Comparison of ENCODE assay signal across 8 cellular contexts in the genomic region with DNA sequence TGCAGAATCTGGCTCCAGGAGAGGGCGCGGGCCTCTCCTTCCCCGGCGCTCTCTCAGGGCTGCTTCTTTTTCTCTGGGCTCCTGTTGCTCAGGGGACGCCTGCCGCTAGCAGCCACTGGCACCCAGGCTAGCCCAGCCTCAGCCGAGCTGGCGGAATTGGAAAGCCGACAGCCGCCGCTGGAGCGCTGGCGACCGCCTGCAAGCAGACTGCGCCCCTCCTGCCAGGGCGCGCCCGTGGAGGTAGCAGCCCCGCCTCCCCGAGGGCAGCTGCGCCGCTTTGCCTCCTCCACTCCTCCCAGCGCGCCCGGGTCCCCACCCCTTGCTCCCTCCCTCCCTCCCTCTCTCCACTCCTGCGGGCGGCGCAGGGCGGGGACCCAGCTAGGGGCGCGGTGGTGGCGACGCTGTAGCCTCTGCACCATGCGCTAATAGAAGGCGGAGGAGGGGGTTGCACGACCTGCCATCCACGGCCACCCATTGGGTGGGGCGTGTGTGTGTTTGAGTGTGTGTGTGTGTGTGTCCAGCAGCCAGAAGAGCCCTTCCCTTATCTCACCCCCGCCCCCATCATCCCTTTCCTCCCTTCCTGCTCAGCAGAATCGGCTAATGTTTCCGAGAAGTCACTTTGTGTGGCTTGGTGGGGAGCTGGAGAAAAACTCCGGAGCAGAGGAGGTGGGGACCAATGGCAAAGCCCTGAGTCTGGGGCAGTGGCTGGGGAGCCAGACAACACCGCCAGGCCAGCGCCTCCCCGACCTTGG. TPM values are rescaled to one million over a fixed set of nuclear protein-coding genes. Genes with fewer than 3 reads are reported as not detected.
DNase-seq lines count a peak whose midpoint lies in the region; ATAC-seq, FAIRE-seq and TF ChIP-seq lines count a peak whose summit lies in the region.

Gene SCN9A (minus strand): TSS at position 209 of the 752 bp plus-strand sequence. CDS start 64,188 bp downstream, outside the sequence.

- H3K4me1 ChIP-seq in right atrium auricular region (peaks cover 0 to 17% of the 10 kb centered on the region in 2 donors), pancreas (peaks cover 4 to 10% (median 6%) of the 10 kb centered on the region in 3 donors)

- peak; percentile 40 for ATAC-seq in GM18858 (IDR thresholded peaks at IDR 0.05; ENCODE audit: unreplicated experiment)
- peak; percentile 68 for ATAC-seq in HG03442 (IDR thresholded peaks at IDR 0.05; ENCODE audit: unreplicated experiment)
- peak; percentile 94 to 98 (median 96) for ATAC-seq in pancreas
- no peak for ATAC-seq in GM18861 (IDR thresholded peaks at IDR 0.05; ENCODE audit: unreplicated experiment)

- H3K9me3 ChIP-seq in right atrium auricular region (no peaks in the 10 kb centered on the region), pancreas (no peaks in the 10 kb centered on the region)

- TF ChIP-seq CTCF in right atrium auricular region (IDR thresholded peaks at IDR 0.05) (no peak), pancreas (IDR thresholded peaks at IDR 0.05) (no peak)

- peak within 1 kb of the TSS; percentile 50 to 62 for H3K4me3 ChIP-seq in right atrium auricular region
- peak within 1 kb of the TSS; percentile 39 to 81 (median 56) for H3K4me3 ChIP-seq in pancreas

- intact Hi-C loops in pancreas (cut with DNase I): no loop called here

- H3K27me3 ChIP-seq in right atrium auricular region (no peaks in the 10 kb centered on the region), pancreas (no peaks in the 10 kb centered on the region)

- 0% methylated on average over 39 to 45 of the region's 45 CpGs for WGBS in pancreas, 2 donors

- no peak for FAIRE-seq in pancreas (lab: Jason Lieb, UNC)

- H3K27ac ChIP-seq in right atrium auricular region: peak within 1 kb of the TSS; percentile 10 to 53
- H3K27ac ChIP-seq in pancreas: peak within 1 kb of the TSS in 2 of 4 donors; percentile 71 to 88

- DNase-seq in AG08395 (ENCODE audit: low spot score) (peak; percentile 53), NCI-H774 (lab: John Stamatoyannopoulos, UW) (peak; percentile 92), anterior cingulate cortex (lab: John Stamatoyannopoulos, UW) (peak in 54 of 58 donors; percentile 3 to 80 (median 41)), right atrium auricular region (ENCODE audit: low spot score) (peak; percentile 62), pancreas (peak; percentile 79 to 93 (median 88))

- H3K36me3 ChIP-seq in right atrium auricular region (no peaks in the 10 kb centered on the region), pancreas (no peaks in the 10 kb centered on the region)

RNA-seq across cellular contexts. Expression of gene SCN9A, which starts in this region (rescaled TPM):
- total RNA-seq in right atrium auricular region (1 to 10 TPM in 1 of 2 donors, under 1 TPM in 1; 0.51 to 1.1 TPM), pancreas (10 to 100 TPM in 1 of 6 donors, 1 to 10 TPM in 5; 2.8 to 20.5 (median 3.6) TPM)
- polyA plus RNA-seq in pancreas: 1 to 10 TPM; 1.6 to 3.3 TPM

Comparison
In these comparisons a context has a peak if more than half of its experiments do, and no peak if none do; other contexts are left out.
1. DNase-seq: peak in every context shown above with its lines; median percentile 92 in NCI-H774; 88 in pancreas; 62 in right atrium auricular region; 53 in AG08395; 41 in anterior cingulate cortex.